1 cellular context compared by ENCODE assay signal in the genomic region with DNA sequence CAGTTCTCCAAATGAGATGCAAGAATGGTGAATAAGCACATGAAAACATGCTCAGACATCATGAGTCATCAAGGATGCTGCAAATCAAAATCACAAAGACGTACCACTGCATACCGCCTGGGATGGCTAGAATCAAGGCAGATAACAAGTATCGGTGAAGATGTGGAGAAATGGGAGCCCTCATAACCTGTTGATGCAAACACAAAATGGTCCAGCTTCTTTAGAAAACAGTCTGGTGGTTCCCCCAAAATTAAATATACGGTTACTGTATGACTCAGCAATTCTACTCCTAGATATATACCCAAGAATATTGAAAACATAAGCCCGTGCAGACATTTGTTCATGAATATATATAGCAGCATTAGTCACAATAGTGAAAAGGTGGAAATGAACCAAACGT.
TF ChIP-seq lines count a peak whose summit lies in the region.

No MANE protein-coding gene starts in this region.

TF ChIP-seq in K562, 482 proteins besides CTCF, POLR2A, EP300 and RAD21 (continues in another document):
- TF ChIP-seq CBX2 (IDR thresholded peaks at IDR 0.05; ENCODE audit: insufficient read depth, low read length, poor library complexity, severe bottlenecking), result no peak
- TF ChIP-seq BRD4 (IDR thresholded peaks at IDR 0.05), result no peak
- TF ChIP-seq, protein P1, sequence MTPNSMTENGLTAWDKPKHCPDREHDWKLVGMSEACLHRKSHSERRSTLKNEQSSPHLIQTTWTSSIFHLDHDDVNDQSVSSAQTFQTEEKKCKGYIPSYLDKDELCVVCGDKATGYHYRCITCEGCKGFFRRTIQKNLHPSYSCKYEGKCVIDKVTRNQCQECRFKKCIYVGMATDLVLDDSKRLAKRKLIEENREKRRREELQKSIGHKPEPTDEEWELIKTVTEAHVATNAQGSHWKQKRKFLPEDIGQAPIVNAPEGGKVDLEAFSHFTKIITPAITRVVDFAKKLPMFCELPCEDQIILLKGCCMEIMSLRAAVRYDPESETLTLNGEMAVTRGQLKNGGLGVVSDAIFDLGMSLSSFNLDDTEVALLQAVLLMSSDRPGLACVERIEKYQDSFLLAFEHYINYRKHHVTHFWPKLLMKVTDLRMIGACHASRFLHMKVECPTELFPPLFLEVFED (CRISPR knock-in tag; conservative IDR thresholded peaks at IDR 0.05), result no peak
- TF ChIP-seq, protein P2, sequence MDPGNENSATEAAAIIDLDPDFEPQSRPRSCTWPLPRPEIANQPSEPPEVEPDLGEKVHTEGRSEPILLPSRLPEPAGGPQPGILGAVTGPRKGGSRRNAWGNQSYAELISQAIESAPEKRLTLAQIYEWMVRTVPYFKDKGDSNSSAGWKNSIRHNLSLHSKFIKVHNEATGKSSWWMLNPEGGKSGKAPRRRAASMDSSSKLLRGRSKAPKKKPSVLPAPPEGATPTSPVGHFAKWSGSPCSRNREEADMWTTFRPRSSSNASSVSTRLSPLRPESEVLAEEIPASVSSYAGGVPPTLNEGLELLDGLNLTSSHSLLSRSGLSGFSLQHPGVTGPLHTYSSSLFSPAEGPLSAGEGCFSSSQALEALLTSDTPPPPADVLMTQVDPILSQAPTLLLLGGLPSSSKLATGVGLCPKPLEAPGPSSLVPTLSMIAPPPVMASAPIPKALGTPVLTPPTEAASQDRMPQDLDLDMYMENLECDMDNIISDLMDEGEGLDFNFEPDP (CRISPR knock-in tag; IDR thresholded peaks at IDR 0.05), result no peak
- TF ChIP-seq, protein P3, sequence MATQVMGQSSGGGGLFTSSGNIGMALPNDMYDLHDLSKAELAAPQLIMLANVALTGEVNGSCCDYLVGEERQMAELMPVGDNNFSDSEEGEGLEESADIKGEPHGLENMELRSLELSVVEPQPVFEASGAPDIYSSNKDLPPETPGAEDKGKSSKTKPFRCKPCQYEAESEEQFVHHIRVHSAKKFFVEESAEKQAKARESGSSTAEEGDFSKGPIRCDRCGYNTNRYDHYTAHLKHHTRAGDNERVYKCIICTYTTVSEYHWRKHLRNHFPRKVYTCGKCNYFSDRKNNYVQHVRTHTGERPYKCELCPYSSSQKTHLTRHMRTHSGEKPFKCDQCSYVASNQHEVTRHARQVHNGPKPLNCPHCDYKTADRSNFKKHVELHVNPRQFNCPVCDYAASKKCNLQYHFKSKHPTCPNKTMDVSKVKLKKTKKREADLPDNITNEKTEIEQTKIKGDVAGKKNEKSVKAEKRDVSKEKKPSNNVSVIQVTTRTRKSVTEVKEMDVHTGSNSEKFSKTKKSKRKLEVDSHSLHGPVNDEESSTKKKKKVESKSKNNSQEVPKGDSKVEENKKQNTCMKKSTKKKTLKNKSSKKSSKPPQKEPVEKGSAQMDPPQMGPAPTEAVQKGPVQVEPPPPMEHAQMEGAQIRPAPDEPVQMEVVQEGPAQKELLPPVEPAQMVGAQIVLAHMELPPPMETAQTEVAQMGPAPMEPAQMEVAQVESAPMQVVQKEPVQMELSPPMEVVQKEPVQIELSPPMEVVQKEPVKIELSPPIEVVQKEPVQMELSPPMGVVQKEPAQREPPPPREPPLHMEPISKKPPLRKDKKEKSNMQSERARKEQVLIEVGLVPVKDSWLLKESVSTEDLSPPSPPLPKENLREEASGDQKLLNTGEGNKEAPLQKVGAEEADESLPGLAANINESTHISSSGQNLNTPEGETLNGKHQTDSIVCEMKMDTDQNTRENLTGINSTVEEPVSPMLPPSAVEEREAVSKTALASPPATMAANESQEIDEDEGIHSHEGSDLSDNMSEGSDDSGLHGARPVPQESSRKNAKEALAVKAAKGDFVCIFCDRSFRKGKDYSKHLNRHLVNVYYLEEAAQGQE (CRISPR knock-in tag; IDR thresholded peaks at IDR 0.05; ENCODE audit: low read depth), result no peak
- no peak for TF ChIP-seq TCF7L2 (IDR thresholded peaks at IDR 0.05; ENCODE audit: low read depth, low read length)
- no peak for TF ChIP-seq WHSC1 (IDR thresholded peaks at IDR 0.05; ENCODE audit: low read length)
- peak; percentile 28; the same call in 1 of the 2 replicates for TF ChIP-seq JUN (IDR thresholded peaks at IDR 0.05; ENCODE audit: borderline replicate concordance, low read depth, low read length)
- no peak for TF ChIP-seq JUN (CRISPR knock-in tag; IDR thresholded peaks at IDR 0.05; ENCODE audit: borderline replicate concordance)
- TF ChIP-seq, protein P4, sequence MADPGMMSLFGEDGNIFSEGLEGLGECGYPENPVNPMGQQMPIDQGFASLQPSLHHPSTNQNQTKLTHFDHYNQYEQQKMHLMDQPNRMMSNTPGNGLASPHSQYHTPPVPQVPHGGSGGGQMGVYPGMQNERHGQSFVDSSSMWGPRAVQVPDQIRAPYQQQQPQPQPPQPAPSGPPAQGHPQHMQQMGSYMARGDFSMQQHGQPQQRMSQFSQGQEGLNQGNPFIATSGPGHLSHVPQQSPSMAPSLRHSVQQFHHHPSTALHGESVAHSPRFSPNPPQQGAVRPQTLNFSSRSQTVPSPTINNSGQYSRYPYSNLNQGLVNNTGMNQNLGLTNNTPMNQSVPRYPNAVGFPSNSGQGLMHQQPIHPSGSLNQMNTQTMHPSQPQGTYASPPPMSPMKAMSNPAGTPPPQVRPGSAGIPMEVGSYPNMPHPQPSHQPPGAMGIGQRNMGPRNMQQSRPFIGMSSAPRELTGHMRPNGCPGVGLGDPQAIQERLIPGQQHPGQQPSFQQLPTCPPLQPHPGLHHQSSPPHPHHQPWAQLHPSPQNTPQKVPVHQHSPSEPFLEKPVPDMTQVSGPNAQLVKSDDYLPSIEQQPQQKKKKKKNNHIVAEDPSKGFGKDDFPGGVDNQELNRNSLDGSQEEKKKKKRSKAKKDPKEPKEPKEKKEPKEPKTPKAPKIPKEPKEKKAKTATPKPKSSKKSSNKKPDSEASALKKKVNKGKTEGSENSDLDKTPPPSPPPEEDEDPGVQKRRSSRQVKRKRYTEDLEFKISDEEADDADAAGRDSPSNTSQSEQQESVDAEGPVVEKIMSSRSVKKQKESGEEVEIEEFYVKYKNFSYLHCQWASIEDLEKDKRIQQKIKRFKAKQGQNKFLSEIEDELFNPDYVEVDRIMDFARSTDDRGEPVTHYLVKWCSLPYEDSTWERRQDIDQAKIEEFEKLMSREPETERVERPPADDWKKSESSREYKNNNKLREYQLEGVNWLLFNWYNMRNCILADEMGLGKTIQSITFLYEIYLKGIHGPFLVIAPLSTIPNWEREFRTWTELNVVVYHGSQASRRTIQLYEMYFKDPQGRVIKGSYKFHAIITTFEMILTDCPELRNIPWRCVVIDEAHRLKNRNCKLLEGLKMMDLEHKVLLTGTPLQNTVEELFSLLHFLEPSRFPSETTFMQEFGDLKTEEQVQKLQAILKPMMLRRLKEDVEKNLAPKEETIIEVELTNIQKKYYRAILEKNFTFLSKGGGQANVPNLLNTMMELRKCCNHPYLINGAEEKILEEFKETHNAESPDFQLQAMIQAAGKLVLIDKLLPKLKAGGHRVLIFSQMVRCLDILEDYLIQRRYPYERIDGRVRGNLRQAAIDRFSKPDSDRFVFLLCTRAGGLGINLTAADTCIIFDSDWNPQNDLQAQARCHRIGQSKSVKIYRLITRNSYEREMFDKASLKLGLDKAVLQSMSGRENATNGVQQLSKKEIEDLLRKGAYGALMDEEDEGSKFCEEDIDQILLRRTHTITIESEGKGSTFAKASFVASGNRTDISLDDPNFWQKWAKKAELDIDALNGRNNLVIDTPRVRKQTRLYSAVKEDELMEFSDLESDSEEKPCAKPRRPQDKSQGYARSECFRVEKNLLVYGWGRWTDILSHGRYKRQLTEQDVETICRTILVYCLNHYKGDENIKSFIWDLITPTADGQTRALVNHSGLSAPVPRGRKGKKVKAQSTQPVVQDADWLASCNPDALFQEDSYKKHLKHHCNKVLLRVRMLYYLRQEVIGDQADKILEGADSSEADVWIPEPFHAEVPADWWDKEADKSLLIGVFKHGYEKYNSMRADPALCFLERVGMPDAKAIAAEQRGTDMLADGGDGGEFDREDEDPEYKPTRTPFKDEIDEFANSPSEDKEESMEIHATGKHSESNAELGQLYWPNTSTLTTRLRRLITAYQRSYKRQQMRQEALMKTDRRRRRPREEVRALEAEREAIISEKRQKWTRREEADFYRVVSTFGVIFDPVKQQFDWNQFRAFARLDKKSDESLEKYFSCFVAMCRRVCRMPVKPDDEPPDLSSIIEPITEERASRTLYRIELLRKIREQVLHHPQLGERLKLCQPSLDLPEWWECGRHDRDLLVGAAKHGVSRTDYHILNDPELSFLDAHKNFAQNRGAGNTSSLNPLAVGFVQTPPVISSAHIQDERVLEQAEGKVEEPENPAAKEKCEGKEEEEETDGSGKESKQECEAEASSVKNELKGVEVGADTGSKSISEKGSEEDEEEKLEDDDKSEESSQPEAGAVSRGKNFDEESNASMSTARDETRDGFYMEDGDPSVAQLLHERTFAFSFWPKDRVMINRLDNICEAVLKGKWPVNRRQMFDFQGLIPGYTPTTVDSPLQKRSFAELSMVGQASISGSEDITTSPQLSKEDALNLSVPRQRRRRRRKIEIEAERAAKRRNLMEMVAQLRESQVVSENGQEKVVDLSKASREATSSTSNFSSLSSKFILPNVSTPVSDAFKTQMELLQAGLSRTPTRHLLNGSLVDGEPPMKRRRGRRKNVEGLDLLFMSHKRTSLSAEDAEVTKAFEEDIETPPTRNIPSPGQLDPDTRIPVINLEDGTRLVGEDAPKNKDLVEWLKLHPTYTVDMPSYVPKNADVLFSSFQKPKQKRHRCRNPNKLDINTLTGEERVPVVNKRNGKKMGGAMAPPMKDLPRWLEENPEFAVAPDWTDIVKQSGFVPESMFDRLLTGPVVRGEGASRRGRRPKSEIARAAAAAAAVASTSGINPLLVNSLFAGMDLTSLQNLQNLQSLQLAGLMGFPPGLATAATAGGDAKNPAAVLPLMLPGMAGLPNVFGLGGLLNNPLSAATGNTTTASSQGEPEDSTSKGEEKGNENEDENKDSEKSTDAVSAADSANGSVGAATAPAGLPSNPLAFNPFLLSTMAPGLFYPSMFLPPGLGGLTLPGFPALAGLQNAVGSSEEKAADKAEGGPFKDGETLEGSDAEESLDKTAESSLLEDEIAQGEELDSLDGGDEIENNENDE (IDR thresholded peaks at IDR 0.05; ENCODE audit: low read depth, low read length), result no peak
- TF ChIP-seq ILK (tag; IDR thresholded peaks at IDR 0.05; ENCODE audit: borderline replicate concordance, low read depth), result no peak
- no peak for TF ChIP-seq SP2 (IDR thresholded peaks at IDR 0.05; ENCODE audit: extremely low read depth, low read depth, low read length, poor library complexity, severe bottlenecking)
- no peak for TF ChIP-seq ELF4 (CRISPR knock-in tag; IDR thresholded peaks at IDR 0.05)
- TF ChIP-seq HSF4 (CRISPR knock-in tag; IDR thresholded peaks at IDR 0.05; ENCODE audit: borderline replicate concordance), result no peak
- TF ChIP-seq, protein P5, sequence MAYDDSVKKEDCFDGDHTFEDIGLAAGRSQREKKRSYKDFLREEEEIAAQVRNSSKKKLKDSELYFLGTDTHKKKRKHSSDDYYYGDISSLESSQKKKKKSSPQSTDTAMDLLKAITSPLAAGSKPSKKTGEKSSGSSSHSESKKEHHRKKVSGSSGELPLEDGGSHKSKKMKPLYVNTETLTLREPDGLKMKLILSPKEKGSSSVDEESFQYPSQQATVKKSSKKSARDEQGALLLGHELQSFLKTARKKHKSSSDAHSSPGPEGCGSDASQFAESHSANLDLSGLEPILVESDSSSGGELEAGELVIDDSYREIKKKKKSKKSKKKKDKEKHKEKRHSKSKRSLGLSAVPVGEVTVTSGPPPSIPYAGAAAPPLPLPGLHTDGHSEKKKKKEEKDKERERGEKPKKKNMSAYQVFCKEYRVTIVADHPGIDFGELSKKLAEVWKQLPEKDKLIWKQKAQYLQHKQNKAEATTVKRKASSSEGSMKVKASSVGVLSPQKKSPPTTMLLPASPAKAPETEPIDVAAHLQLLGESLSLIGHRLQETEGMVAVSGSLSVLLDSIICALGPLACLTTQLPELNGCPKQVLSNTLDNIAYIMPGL (CRISPR knock-in tag; IDR thresholded peaks at IDR 0.05), result no peak
- no peak for TF ChIP-seq ZNF766 (CRISPR knock-in tag; conservative IDR thresholded peaks at IDR 0.05)
- no peak for TF ChIP-seq RBM22 (IDR thresholded peaks at IDR 0.05; ENCODE audit: low read depth, low read length, poor library complexity, severe bottlenecking)
- TF ChIP-seq NR2C1 (IDR thresholded peaks at IDR 0.05), result no peak
- no peak for TF ChIP-seq NR2C1 (tag; IDR thresholded peaks at IDR 0.05)
- TF ChIP-seq, protein P6, sequence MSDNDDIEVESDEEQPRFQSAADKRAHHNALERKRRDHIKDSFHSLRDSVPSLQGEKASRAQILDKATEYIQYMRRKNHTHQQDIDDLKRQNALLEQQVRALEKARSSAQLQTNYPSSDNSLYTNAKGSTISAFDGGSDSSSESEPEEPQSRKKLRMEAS (CRISPR knock-in tag; IDR thresholded peaks at IDR 0.05), result no peak
- TF ChIP-seq IRF2 (CRISPR knock-in tag; IDR thresholded peaks at IDR 0.05), result no peak
- TF ChIP-seq TRIM28 (IDR thresholded peaks at IDR 0.05), result no peak
- TF ChIP-seq, protein P7, sequence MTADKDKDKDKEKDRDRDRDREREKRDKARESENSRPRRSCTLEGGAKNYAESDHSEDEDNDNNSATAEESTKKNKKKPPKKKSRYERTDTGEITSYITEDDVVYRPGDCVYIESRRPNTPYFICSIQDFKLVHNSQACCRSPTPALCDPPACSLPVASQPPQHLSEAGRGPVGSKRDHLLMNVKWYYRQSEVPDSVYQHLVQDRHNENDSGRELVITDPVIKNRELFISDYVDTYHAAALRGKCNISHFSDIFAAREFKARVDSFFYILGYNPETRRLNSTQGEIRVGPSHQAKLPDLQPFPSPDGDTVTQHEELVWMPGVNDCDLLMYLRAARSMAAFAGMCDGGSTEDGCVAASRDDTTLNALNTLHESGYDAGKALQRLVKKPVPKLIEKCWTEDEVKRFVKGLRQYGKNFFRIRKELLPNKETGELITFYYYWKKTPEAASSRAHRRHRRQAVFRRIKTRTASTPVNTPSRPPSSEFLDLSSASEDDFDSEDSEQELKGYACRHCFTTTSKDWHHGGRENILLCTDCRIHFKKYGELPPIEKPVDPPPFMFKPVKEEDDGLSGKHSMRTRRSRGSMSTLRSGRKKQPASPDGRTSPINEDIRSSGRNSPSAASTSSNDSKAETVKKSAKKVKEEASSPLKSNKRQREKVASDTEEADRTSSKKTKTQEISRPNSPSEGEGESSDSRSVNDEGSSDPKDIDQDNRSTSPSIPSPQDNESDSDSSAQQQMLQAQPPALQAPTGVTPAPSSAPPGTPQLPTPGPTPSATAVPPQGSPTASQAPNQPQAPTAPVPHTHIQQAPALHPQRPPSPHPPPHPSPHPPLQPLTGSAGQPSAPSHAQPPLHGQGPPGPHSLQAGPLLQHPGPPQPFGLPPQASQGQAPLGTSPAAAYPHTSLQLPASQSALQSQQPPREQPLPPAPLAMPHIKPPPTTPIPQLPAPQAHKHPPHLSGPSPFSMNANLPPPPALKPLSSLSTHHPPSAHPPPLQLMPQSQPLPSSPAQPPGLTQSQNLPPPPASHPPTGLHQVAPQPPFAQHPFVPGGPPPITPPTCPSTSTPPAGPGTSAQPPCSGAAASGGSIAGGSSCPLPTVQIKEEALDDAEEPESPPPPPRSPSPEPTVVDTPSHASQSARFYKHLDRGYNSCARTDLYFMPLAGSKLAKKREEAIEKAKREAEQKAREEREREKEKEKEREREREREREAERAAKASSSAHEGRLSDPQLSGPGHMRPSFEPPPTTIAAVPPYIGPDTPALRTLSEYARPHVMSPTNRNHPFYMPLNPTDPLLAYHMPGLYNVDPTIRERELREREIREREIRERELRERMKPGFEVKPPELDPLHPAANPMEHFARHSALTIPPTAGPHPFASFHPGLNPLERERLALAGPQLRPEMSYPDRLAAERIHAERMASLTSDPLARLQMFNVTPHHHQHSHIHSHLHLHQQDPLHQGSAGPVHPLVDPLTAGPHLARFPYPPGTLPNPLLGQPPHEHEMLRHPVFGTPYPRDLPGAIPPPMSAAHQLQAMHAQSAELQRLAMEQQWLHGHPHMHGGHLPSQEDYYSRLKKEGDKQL (CRISPR knock-in tag; IDR thresholded peaks at IDR 0.05; ENCODE audit: borderline replicate concordance), result no peak
- TF ChIP-seq HOXB6 (CRISPR knock-in tag; IDR thresholded peaks at IDR 0.05; ENCODE audit: borderline replicate concordance), result no peak
- peak; percentile 15 for TF ChIP-seq MEIS2 (IDR thresholded peaks at IDR 0.05; ENCODE audit: partially characterized antibody)
- 0 out of 2 replicates have a peak, but pooled peaks have one; percentile 32 for TF ChIP-seq CTBP1 (IDR thresholded peaks at IDR 0.05; ENCODE audit: borderline replicate concordance)
